Comparison of ENCODE assay signal across 24 cellular contexts in genomic region chr10:113305871-113306270, GRCh38.
DNase-seq lines count a peak whose midpoint lies in the region; FAIRE-seq and TF ChIP-seq lines count a peak whose summit lies in the region.
"Had no signal": no experiment of that assay in that cellular context is flagged by ENCODE, and none has a peak within 500 bp of the region (broad histone marks: within the 10 kb centered on the region; RNA-seq: fewer than 3 reads in every experiment).

No MANE protein-coding gene starts in this region.

- no peak overlapping the region for H2AFZ ChIP-seq in GM23248
- no peak overlapping the region for H2AFZ ChIP-seq in hepatocyte

- H3K27ac ChIP-seq in GM23248 (no peak overlapping the region), hepatocyte (no peak overlapping the region), vagina (no peak overlapping the region), kidney (ENCODE audit: low read depth in 2 of 2, low read length in 2 of 2) (no peak overlapping the region)
- H3K27ac ChIP-seq: ascending aorta had no signal

- TF ChIP-seq POLR2A in vagina (IDR thresholded peaks at IDR 0.05), result no peak

- H4K20me1 ChIP-seq in GM23248 (ENCODE audit: insufficient read depth) (no peaks in the 10 kb centered on the region), hepatocyte (ENCODE audit: insufficient read depth, poor library complexity, severe bottlenecking) (no peaks in the 10 kb centered on the region)

- H3K79me2 ChIP-seq in GM23248 (ENCODE audit: insufficient read depth) (no peaks in the 10 kb centered on the region), hepatocyte (no peaks in the 10 kb centered on the region)

- no peak for FAIRE-seq in urothelium cell line (lab: Jason Lieb, UNC)
- no peak for FAIRE-seq in kidney (lab: Jason Lieb, UNC)
- FAIRE-seq: TTC549 had no signal

- H3K4me2 ChIP-seq in GM23248 (ENCODE audit: unreplicated experiment) (no peak overlapping the region), hepatocyte (no peak overlapping the region)

- no peaks in the 10 kb centered on the region for H3K9me3 ChIP-seq in GM23248 (ENCODE audit: low read depth)
- H3K9me3 ChIP-seq in hepatocyte (ENCODE audit: low read depth), result no peaks in the 10 kb centered on the region
- no peaks in the 10 kb centered on the region for H3K9me3 ChIP-seq in vagina
- H3K9me3 ChIP-seq in kidney (ENCODE audit: control insufficient read depth in 1 of 2, low read length in 2 of 2), result no peaks in the 10 kb centered on the region
- H3K9me3 ChIP-seq: ascending aorta had no signal

- H3K9me2 ChIP-seq in GM23248 (ENCODE audit: insufficient read depth) (no peaks in the 10 kb centered on the region), hepatocyte (replicated peaks; ENCODE audit: insufficient read depth) (no peaks in the 10 kb centered on the region)

- no peaks in the 10 kb centered on the region for H3K27me3 ChIP-seq in GM23248 (replicated peaks; ENCODE audit: insufficient read depth)
- no peaks in the 10 kb centered on the region for H3K27me3 ChIP-seq in hepatocyte
- H3K27me3 ChIP-seq in vagina, result no peaks in the 10 kb centered on the region
- H3K27me3 ChIP-seq: ascending aorta had no signal

- in situ Hi-C loops in GM23248 (cut with MboI), result no loop called here

- WGBS in GM23248 (ENCODE audit: low coverage in 1 of 2, low lambda C conversion rate in 2 of 2, missing lambda C conversion rate in 2 of 2), 2 experiments, result 65 to 73% methylated on average over 5 of the region's 5 CpGs
- 88% methylated on average over 5 of the region's 5 CpGs for WGBS in hepatocyte (ENCODE audit: low lambda C conversion rate, missing lambda C conversion rate)

- DNase-seq in AG08396 (ENCODE audit: low spot score) (peak; percentile 25), GM23248 (peak; percentile 78), choroid plexus epithelial cell (ENCODE audit: low read depth) (peak; percentile 62), hepatocyte (ENCODE audit: low spot score) (peak; percentile 15), urothelium cell line (ENCODE audit: low spot score) (no peak), vagina (ENCODE audit: extremely low spot score in 2 of 2) (no peak), kidney (no peak)
- DNase-seq: activated CD4-positive, alpha-beta T cell treated with anti-CD3 and anti-CD28 coated beads for 1 hour; activated CD8-positive, alpha-beta memory T cell treated with anti-CD3 and anti-CD28 coated beads for 24 hours; activated naive CD4-positive, alpha-beta T cell treated with anti-CD3 and anti-CD28 coated beads, Interleukin-2, amount 10 ng/mL, durations not matched to agents 7 days and 5 days; activated T-cell treated with anti-CD3 and anti-CD28 coated beads, Interleukin-2, amount 50 U/mL, for 48 hours; COR-L47; cortex of kidney; DND-41; left colon; mesendoderm; naive thymus-derived CD4-positive, alpha-beta T cell; NCI-H1694; NCI-H69; Right ventricle myocardium superior; stimulated activated CD4-positive, alpha-beta T cell treated with anti-CD3 and anti-CD28 coated beads, Interleukin-15, amount 100 ng/mL, for 24 hours; T-cell had no signal

- H3K4me3 ChIP-seq in GM23248, result no peak overlapping the region
- H3K4me3 ChIP-seq in choroid plexus epithelial cell (ENCODE audit: low read depth, low read length), result no peak overlapping the region
- H3K4me3 ChIP-seq in hepatocyte, result no peak overlapping the region
- no peak overlapping the region for H3K4me3 ChIP-seq in vagina
- H3K4me3 ChIP-seq in kidney (ENCODE audit: low read length in 2 of 2), result no peak overlapping the region
- H3K4me3 ChIP-seq: ascending aorta had no signal

- no peaks in the 10 kb centered on the region for H3K4me1 ChIP-seq in GM23248 (ENCODE audit: insufficient read depth)
- no peaks in the 10 kb centered on the region for H3K4me1 ChIP-seq in hepatocyte (ENCODE audit: insufficient read depth)
- H3K4me1 ChIP-seq in vagina, result no peaks in the 10 kb centered on the region
- no peaks in the 10 kb centered on the region for H3K4me1 ChIP-seq in kidney (ENCODE audit: control insufficient read depth in 1 of 2, insufficient read depth in 1 of 2, low read depth in 1 of 2, low read length in 2 of 2)
- H3K4me1 ChIP-seq: ascending aorta had no signal

- H3K9ac ChIP-seq in GM23248 (no peak overlapping the region), kidney (ENCODE audit: low read length in 2 of 2) (no peak overlapping the region)

- H3K36me3 ChIP-seq in GM23248 (ENCODE audit: low read depth), result no peaks in the 10 kb centered on the region
- no peaks in the 10 kb centered on the region for H3K36me3 ChIP-seq in hepatocyte (replicated peaks; ENCODE audit: insufficient read depth, low read depth)
- H3K36me3 ChIP-seq in vagina, result no peaks in the 10 kb centered on the region
- H3K36me3 ChIP-seq in kidney (ENCODE audit: control insufficient read depth in 1 of 2, insufficient read depth in 2 of 2, low read length in 2 of 2), result no peaks in the 10 kb centered on the region
- H3K36me3 ChIP-seq: ascending aorta had no signal

- no peak for TF ChIP-seq CTCF in choroid plexus epithelial cell (conservative IDR thresholded peaks at IDR 0.05; ENCODE audit: low read depth, low read length)
- no peak for TF ChIP-seq CTCF in hepatocyte (IDR thresholded peaks at IDR 0.05; ENCODE audit: poor library complexity)
- no peak for TF ChIP-seq CTCF in vagina (IDR thresholded peaks at IDR 0.05)
- no peak for TF ChIP-seq CTCF in kidney (IDR thresholded peaks at IDR 0.05; ENCODE audit: borderline replicate concordance, extremely low read depth, insufficient read depth)

- intact Hi-C loops in vagina (cut with DNase I), result no loop called here
- intact Hi-C loops in kidney (cut with DNase I), result no loop called here

- no peaks in the 10 kb centered on the region for H3F3A ChIP-seq in GM23248 (ENCODE audit: insufficient read depth)

Comparison
In these comparisons a context has a peak if more than half of its experiments do, and no peak if none do; other contexts are left out.
1. DNase-seq: peak in AG08396 (single experiment), GM23248 (single experiment), choroid plexus epithelial cell (single experiment) and hepatocyte (single experiment); none in urothelium cell line (single experiment), vagina (0 of 2) and kidney (single experiment).